ENCODE assay signal across 8 cellular contexts in the genomic region with DNA sequence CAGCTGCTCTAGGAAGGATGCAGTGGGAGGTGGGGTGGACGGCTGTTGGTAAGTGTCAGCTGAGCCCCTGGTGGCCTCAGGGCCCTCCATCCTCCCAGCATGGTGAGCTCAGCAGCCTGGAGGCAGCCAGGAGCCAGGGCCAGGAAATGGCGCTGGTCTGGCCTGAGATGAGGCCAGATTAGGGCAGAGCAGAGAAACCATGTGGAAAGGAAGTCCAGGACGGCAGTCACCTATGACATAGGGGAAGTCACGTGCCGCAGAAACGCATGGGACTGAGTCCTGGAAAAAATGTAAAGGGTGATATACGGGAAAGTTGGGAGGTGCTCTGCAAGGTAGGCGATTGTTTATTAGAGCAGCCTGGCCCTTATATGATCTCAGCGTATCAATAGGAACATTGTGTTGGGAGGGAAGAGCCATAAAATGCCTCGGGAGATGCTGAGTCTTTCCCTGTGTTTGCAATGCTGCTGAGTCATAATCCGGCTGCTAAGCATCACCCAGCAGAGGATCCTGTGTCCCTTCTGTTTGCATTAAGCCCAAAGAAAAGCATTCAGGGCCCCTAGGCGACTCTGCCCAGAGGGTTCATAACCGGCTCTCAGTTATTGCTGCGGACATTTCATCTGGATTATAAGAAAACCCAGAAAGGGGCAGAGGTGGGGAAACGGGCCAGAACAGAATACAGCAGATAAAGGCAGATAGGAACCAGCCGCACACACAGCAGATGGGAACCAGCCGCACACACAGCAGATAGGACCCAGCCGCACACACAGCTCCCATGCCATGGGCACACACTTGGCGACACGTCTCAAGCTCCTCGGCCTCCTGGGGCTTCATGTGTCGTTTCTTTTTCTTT. TPM values are rescaled to one million over a fixed set of nuclear protein-coding genes. Genes with fewer than 3 reads are reported as not detected.
DNase-seq lines count a peak whose midpoint lies in the region; ATAC-seq and TF ChIP-seq lines count a peak whose summit lies in the region.

No MANE protein-coding gene starts in this region.

- H3K4me3 ChIP-seq in HL-60 (replicated peaks; ENCODE audit: insufficient read depth, low read length): no peak overlapping the region
- no peak overlapping the region for H3K4me3 ChIP-seq in WERI-Rb-1 (ENCODE audit: low read depth, low read length)
- no peak overlapping the region for H3K4me3 ChIP-seq in heart right ventricle
- H3K4me3 ChIP-seq in spleen: no peak overlapping the region
- no peak overlapping the region for H3K4me3 ChIP-seq in body of pancreas

- 58 to 64% methylated on average over 22 of the region's 22 CpGs for WGBS in heart right ventricle, 2 donors
- WGBS in spleen, 5 donors: 66 to 73% (median 69%) methylated on average over 22 of the region's 22 CpGs
- WGBS in body of pancreas, 2 donors: 79 to 81% methylated on average over 21 to 22 of the region's 22 CpGs

- H3K9me3 ChIP-seq in WERI-Rb-1 (ENCODE audit: severe bottlenecking) (no peaks in the 10 kb centered on the region), heart right ventricle (no peaks in the 10 kb centered on the region), spleen (no peaks in the 10 kb centered on the region), body of pancreas (no peaks in the 10 kb centered on the region)

- H3K4me1 ChIP-seq in heart right ventricle: peaks cover 0 to 39% (median 5%) of the 10 kb centered on the region in 9 donors
- H3K4me1 ChIP-seq in spleen: peaks cover 0 to 34% (median 18%) of the 10 kb centered on the region in 6 donors
- H3K4me1 ChIP-seq in body of pancreas: no peaks in the 10 kb centered on the region

- no peak for TF ChIP-seq POLR2A in spleen (IDR thresholded peaks at IDR 0.05)
- TF ChIP-seq POLR2A in body of pancreas (IDR thresholded peaks at IDR 0.05): no peak

- DNase-seq in HL-60 (ENCODE audit: low read depth in 1 of 2, low spot score in 1 of 2) (no peak), WERI-Rb-1 (peak; percentile 60), heart right ventricle (no peak), spleen (peak; percentile 73), NCI-H187 (lab: John Stamatoyannopoulos, UW) (no peak), body of pancreas (no peak)

- H3K27me3 ChIP-seq in HL-60 (ENCODE audit: insufficient read depth, poor library complexity, severe bottlenecking): no peaks in the 10 kb centered on the region
- H3K27me3 ChIP-seq in WERI-Rb-1 (ENCODE audit: insufficient read depth, low read depth, severe bottlenecking): no peaks in the 10 kb centered on the region
- H3K27me3 ChIP-seq in heart right ventricle: no peaks in the 10 kb centered on the region
- H3K27me3 ChIP-seq in spleen (replicated peaks in 1 of 7): no peaks in the 10 kb centered on the region
- no peaks in the 10 kb centered on the region for H3K27me3 ChIP-seq in body of pancreas

- H3K27ac ChIP-seq in 22Rv1 (peak overlapping the region; percentile 64), HL-60 (replicated peaks) (peak overlapping the region; percentile 45), WERI-Rb-1 (peak overlapping the region; percentile 21), heart right ventricle (peak overlapping the region in 1 of 10 donors; percentile 49), spleen (no peak overlapping the region), body of pancreas (no peak overlapping the region)

- TF ChIP-seq CTCF in 22Rv1 (IDR thresholded peaks at IDR 0.05): no peak
- TF ChIP-seq CTCF in HL-60 (IDR thresholded peaks at IDR 0.05; ENCODE audit: insufficient read depth, low read length): no peak
- TF ChIP-seq CTCF in WERI-Rb-1 (IDR thresholded peaks at IDR 0.05; ENCODE audit: low read depth, low read length): no peak
- no peak for TF ChIP-seq CTCF in heart right ventricle (IDR thresholded peaks at IDR 0.05)
- no peak for TF ChIP-seq CTCF in spleen (IDR thresholded peaks at IDR 0.05 in 8 of 11, conservative IDR thresholded peaks at IDR 0.05 in 3 of 11)
- no peak for TF ChIP-seq CTCF in body of pancreas (IDR thresholded peaks at IDR 0.05)

- ATAC-seq in heart right ventricle (peak in 7 of 8 donors; percentile 21 to 56 (median 49)), GM19455 (IDR thresholded peaks at IDR 0.05; ENCODE audit: unreplicated experiment) (no peak), body of pancreas (no peak)

- no peaks in the 10 kb centered on the region for H3K36me3 ChIP-seq in WERI-Rb-1
- H3K36me3 ChIP-seq in heart right ventricle: no peaks in the 10 kb centered on the region
- H3K36me3 ChIP-seq in spleen: peaks cover 0 to 11% (median 0%) of the 10 kb centered on the region in 6 donors
- no peaks in the 10 kb centered on the region for H3K36me3 ChIP-seq in body of pancreas (replicated peaks in 1 of 2; ENCODE audit: insufficient read depth in 1 of 2, low read depth in 2 of 2)

- intact Hi-C loops in heart right ventricle (cut with DNase I): no loop called here
- intact Hi-C loops in spleen (cut with DNase I; ENCODE audit: low total_unique reads): no loop called here
- intact Hi-C loops in body of pancreas (cut with DNase I): no loop called here

RNA-seq across cellular contexts. Expression of a gene that starts 30.3 kb away (rescaled TPM):
- total RNA-seq in heart right ventricle (10 to 100 TPM in 3 of 10 donors, 1 to 10 TPM in 6, under 1 TPM in 1; 0.94 to 61.7 (median 2.7) TPM), spleen (10 to 100 TPM; 10.7 to 17.5 (median 11.9) TPM), body of pancreas (10 to 100 TPM in 1 of 2 donors, 1 to 10 TPM in 1; 8.6 to 22.1 TPM)
- polyA plus RNA-seq in heart right ventricle (1 to 10 TPM in 1 of 2 donors, under 1 TPM in 1; 0.72 to 1.8 TPM), spleen (1 to 10 TPM in 2 of 3 donors, under 1 TPM in 1; 0.96 to 1.7 (median 1.4) TPM)

Comparison
In these comparisons a context has a peak if more than half of its experiments do, and no peak if none do; other contexts are left out.
1. H3K27ac ChIP-seq: peak in 22Rv1 (single experiment), HL-60 (single experiment) and WERI-Rb-1 (single experiment); none in spleen (0 of 8) and body of pancreas (0 of 4).
2. DNase-seq: peak in WERI-Rb-1 (single experiment) and spleen (single experiment); none in HL-60 (0 of 2), heart right ventricle (0 of 2), NCI-H187 (0 of 2) and body of pancreas (0 of 4).
3. ATAC-seq: peak in heart right ventricle (7 of 8); none in GM19455 (single experiment) and body of pancreas (single experiment).